In genomic region chr16:82146957-82147356, GRCh38 we compare ENCODE assay signal across 19 cellular contexts. TPM values are rescaled to one million over a fixed set of nuclear protein-coding genes. Genes with fewer than 3 reads are reported as not detected.
DNase-seq lines count a peak whose midpoint lies in the region; ATAC-seq and TF ChIP-seq lines count a peak whose summit lies in the region.
"Had no signal": no experiment of that assay in that cellular context is flagged by ENCODE, and none has a peak within 500 bp of the region (broad histone marks: within the 10 kb centered on the region; RNA-seq: fewer than 3 reads in every experiment).

No MANE protein-coding gene starts in this region.

- peaks cover 30% of the 10 kb centered on the region for H3K4me1 ChIP-seq in A673 (ENCODE audit: insufficient read depth, low read length, poor library complexity, severe bottlenecking)

- no peaks in the 10 kb centered on the region for H3K27me3 ChIP-seq in A673 (replicated peaks; ENCODE audit: insufficient read depth, low read depth, low read length, poor library complexity)
- H3K27me3 ChIP-seq: MG63 had no signal

- H3K27ac Mint-ChIP-seq in T-helper 17 cell, result no peak overlapping the region
- H3K27ac Mint-ChIP-seq: HFFc6 had no signal

- intact Hi-C loops in A673 (cut with micrococcal nuclease; ENCODE audit: unreplicated experiment) (no loop called here), head of caudate nucleus (cut with DNase I) (no loop called here)

- DNase-seq in A673 (ENCODE audit: low spot score), result no peak
- peak; percentile 91 for DNase-seq in SK-MEL-5 (ENCODE audit: low read depth, low spot score)
- peak; percentile 5 to 86 (median 62) for DNase-seq in head of caudate nucleus
- DNase-seq in nucleus accumbens (lab: John Stamatoyannopoulos, UW), result peak in 50 of 56 donors; percentile 1 to 76 (median 42)
- no peak for DNase-seq in NCI-H2196 treated with DMSO at 0.1 percent for 48 hours (lab: John Stamatoyannopoulos, UW; ENCODE audit: unreplicated experiment)
- no peak for DNase-seq in T-helper 17 cell
- DNase-seq in mesenteric fat pad (ENCODE audit: low spot score), result no peak
- DNase-seq: 8988T; CD4-positive, CD25-positive, alpha-beta regulatory T cell; DND-41; GDM1; HFFc6; MG63; NCI-H1092 treated with DMSO at 0.1 percent for 48 hours; NCI-H1694 treated with DMSO at 0.1 percent for 48 hours; NCI-H446 treated with DMSO at 0.1 percent for 48 hours; NCI-H748 treated with DMSO at 0.1 percent for 48 hours; SHP77 had no signal

- TF ChIP-seq CTCF in A673 (conservative IDR thresholded peaks at IDR 0.05; ENCODE audit: low read depth, low read length), result no peak

- ATAC-seq in GM19467 (IDR thresholded peaks at IDR 0.05; ENCODE audit: unreplicated experiment) (no peak), T-helper 17 cell (no peak)

- H3K9me3 ChIP-seq in A673 (ENCODE audit: low read depth, low read length, poor library complexity, severe bottlenecking) (no peaks in the 10 kb centered on the region), T-helper 17 cell (ENCODE audit: control insufficient read depth, low read length, poor library complexity, severe bottlenecking) (no peaks in the 10 kb centered on the region)
- H3K9me3 ChIP-seq: MG63 had no signal

- POLR2A ChIA-PET in A673 (lab: Charles Lee; ENCODE audit: low non-redundant PET), result no interaction called here

- no peak overlapping the region for H3K4me3 ChIP-seq in A673 (ENCODE audit: low read depth, low read length, poor library complexity, severe bottlenecking)
- H3K4me3 ChIP-seq: MG63 had no signal

- peaks cover 7% of the 10 kb centered on the region for H3K36me3 Mint-ChIP-seq in T-helper 17 cell (ENCODE audit: low read depth)

- peaks cover 28% of the 10 kb centered on the region for H3K36me3 ChIP-seq in A673 (ENCODE audit: insufficient read depth, low read length, poor library complexity, severe bottlenecking)

- H3K27me3 Mint-ChIP-seq in T-helper 17 cell, result no peaks in the 10 kb centered on the region
- H3K27me3 Mint-ChIP-seq: CD4-positive, CD25-positive, alpha-beta regulatory T cell had no signal

- CTCF ChIA-PET in A673 (lab: Charles Lee), result no interaction called here

- in situ Hi-C loops in SK-MEL-5 (cut with HindIII; ENCODE audit: low pct_unique_long_range_greater_than_20kb, low sequenced_read_pairs), result no loop called here

- BruUV-seq in A673 (replicated peaks; lab: Mats Ljungman, UMichigan), result no TSS peak

- no peak overlapping the region for H3K4me3 Mint-ChIP-seq in T-helper 17 cell
- H3K4me3 Mint-ChIP-seq: HFFc6 had no signal

- peaks cover 4% of the 10 kb centered on the region for H3K4me1 Mint-ChIP-seq in T-helper 17 cell

- H3K27ac ChIP-seq in A673 (ENCODE audit: low read depth, low read length, poor library complexity, severe bottlenecking), result peak overlapping the region; percentile 24

RNA-seq across cellular contexts. Expression of gene MPHOSPH6, which starts 23.1 kb away (rescaled TPM):
- 65.9 and 74.4 TPM in 2 replicates for total RNA-seq in A673 (2021)
- total RNA-seq in SK-MEL-5 (2014; rRNA removed; shearing (Covaris generic)), result 17.7 and 18.0 TPM in 2 replicates
- 13.5 and 14.1 TPM in 2 replicates for polyA plus RNA-seq in SK-MEL-5 (2015; cell fraction: cytosol; rRNA removed)
- polyA plus RNA-seq in SK-MEL-5 (2015; cell fraction: nucleus; rRNA removed), result 48.6 and 49.4 TPM in 2 replicates
- total RNA-seq in T-helper 17 cell, result 10 to 100 TPM; 15.5 to 17.2 TPM
- 23.7 TPM for total RNA-seq in mesenteric fat pad

Comparison
In these comparisons a context has a peak if more than half of its experiments do, and no peak if none do; other contexts are left out.
1. DNase-seq: peak in SK-MEL-5 (single experiment), head of caudate nucleus (42 of 42) and nucleus accumbens (50 of 56); none in A673 (single experiment), NCI-H2196 treated with DMSO at 0.1 percent for 48 hours (single experiment), T-helper 17 cell (0 of 3) and mesenteric fat pad (single experiment).